Comparison of ENCODE assay signal across 20 cellular contexts in genomic region chr17:78997231-78997741, GRCh38. TPM values are rescaled to one million over a fixed set of nuclear protein-coding genes. Genes with fewer than 3 reads are reported as not detected.
DNase-seq lines count a peak whose midpoint lies in the region; ATAC-seq, FAIRE-seq and TF ChIP-seq lines count a peak whose summit lies in the region.
"Had no signal": no experiment of that assay in that cellular context is flagged by ENCODE, and none has a peak within 500 bp of the region (broad histone marks: within the 10 kb centered on the region; RNA-seq: fewer than 3 reads in every experiment).

No MANE protein-coding gene starts in this region.

- TF ChIP-seq EP300 in SK-N-SH (IDR thresholded peaks at IDR 0.05; ENCODE audit: borderline replicate concordance in 1 of 2, low read depth in 1 of 2, low read length in 1 of 2): no peak
- no peak for TF ChIP-seq EP300 in K562 (IDR thresholded peaks at IDR 0.05; ENCODE audit: low read length)

- TF ChIP-seq RAD21 in SK-N-SH (IDR thresholded peaks at IDR 0.05; ENCODE audit: low read length) (no peak), K562 (CRISPR knock-in tag; conservative IDR thresholded peaks at IDR 0.05 in 1 of 2, IDR thresholded peaks at IDR 0.05 in 1 of 2) (no peak)

- H3K9ac ChIP-seq in SK-N-SH (no peak overlapping the region), K562 (ENCODE audit: insufficient read depth in 1 of 2, low read depth in 2 of 2, low read length in 2 of 2) (no peak overlapping the region), skeletal muscle satellite cell (ENCODE audit: low read depth, low read length) (no peak overlapping the region)

- no peak overlapping the region for H3K4me3 Mint-ChIP-seq in activated T-helper 1 cell treated with anti-CD3 and anti-CD28 coated beads, Interleukin-12 subunit alpha, Interleukin-12 subunit beta, Interleukin-2, Interleukin-4 antibody, amounts not matched to agents 30 ng/mL and 10 ng/mL and 1 ng/mL, durations not matched to agents 14 hours and 24 hours and 36 hours

- in situ Hi-C loops in K562 (cut with MboI): no loop called here

- no TSS peak for BruUV-seq in K562 (replicated peaks; lab: Mats Ljungman, UMichigan)

- H3K4me2 ChIP-seq in SK-N-SH: no peak overlapping the region
- H3K4me2 ChIP-seq in K562 (ENCODE audit: insufficient read depth, low read length): no peak overlapping the region
- peak overlapping the region; percentile 20 for H3K4me2 ChIP-seq in skeletal muscle satellite cell (ENCODE audit: low read length)

- H3K27ac ChIP-seq in SK-N-SH (ENCODE audit: low read depth in 2 of 2, low read length in 1 of 2): peak overlapping the region in 1 of 2 experiments; percentile 86; a peak in 1 of 4 replicates
- H3K27ac ChIP-seq in K562 (ENCODE audit: extremely low read depth, low read depth, low read length): no peak overlapping the region

- intact Hi-C loops in K562 (cut with micrococcal nuclease): no loop called here
- intact Hi-C loops in left colon (cut with DNase I, micrococcal nuclease): no loop called here
- intact Hi-C loops in activated T-helper 1 cell treated with anti-CD3 and anti-CD28 coated beads, Interleukin-12 subunit alpha, Interleukin-12 subunit beta, Interleukin-2, Interleukin-4 antibody, amounts not matched to agents 30 ng/mL and 10 ng/mL and 1 ng/mL, durations not matched to agents 14 hours and 24 hours and 36 hours (cut with micrococcal nuclease): no loop called here

- H3K79me2 ChIP-seq in SK-N-SH (ENCODE audit: insufficient read depth): peaks cover 67% of the 10 kb centered on the region
- peaks cover 14% of the 10 kb centered on the region for H3K79me2 ChIP-seq in K562 (ENCODE audit: control insufficient read depth, insufficient read depth, low read length)

- no peaks in the 10 kb centered on the region for H3K9me3 Mint-ChIP-seq in activated T-helper 1 cell treated with anti-CD3 and anti-CD28 coated beads, Interleukin-12 subunit alpha, Interleukin-12 subunit beta, Interleukin-2, Interleukin-4 antibody, amounts not matched to agents 30 ng/mL and 10 ng/mL and 1 ng/mL, durations not matched to agents 14 hours and 24 hours and 36 hours

- peaks cover 33% of the 10 kb centered on the region for H3K36me3 Mint-ChIP-seq in activated T-helper 1 cell treated with anti-CD3 and anti-CD28 coated beads, Interleukin-12 subunit alpha, Interleukin-12 subunit beta, Interleukin-2, Interleukin-4 antibody, amounts not matched to agents 30 ng/mL and 10 ng/mL and 1 ng/mL, durations not matched to agents 14 hours and 24 hours and 36 hours (ENCODE audit: low read depth)

- 97% methylated on average over 23 of the region's 27 CpGs for WGBS in SK-N-SH (ENCODE audit: low lambda C conversion rate)
- WGBS in K562 (ENCODE audit: insufficient coverage, low coverage, missing lambda C conversion rate): 93% methylated on average over 16 of the region's 27 CpGs

- H3K27ac Mint-ChIP-seq in activated T-helper 1 cell treated with anti-CD3 and anti-CD28 coated beads, Interleukin-12 subunit alpha, Interleukin-12 subunit beta, Interleukin-2, Interleukin-4 antibody, amounts not matched to agents 30 ng/mL and 10 ng/mL and 1 ng/mL, durations not matched to agents 14 hours and 24 hours and 36 hours: no peak overlapping the region

- TF ChIP-seq POLR2A in K562 (conservative IDR thresholded peaks at IDR 0.05): no peak

- H3K4me3 ChIP-seq in SK-N-SH (ENCODE audit: low read depth in 2 of 2, low read length in 1 of 2) (no peak overlapping the region), K562 (no peak overlapping the region), skeletal muscle satellite cell (ENCODE audit: low read length) (no peak overlapping the region)
- H3K4me3 ChIP-seq: skin epidermis, upper lobe of left lung had no signal

- H3K27me3 ChIP-seq in SK-N-SH (ENCODE audit: insufficient read depth) (no peaks in the 10 kb centered on the region), K562 (ENCODE audit: control insufficient read depth in 2 of 2, insufficient read depth in 2 of 2, low read length in 2 of 2) (no peaks in the 10 kb centered on the region), skeletal muscle satellite cell (ENCODE audit: control insufficient read depth, insufficient read depth, low read length) (no peaks in the 10 kb centered on the region)
- H3K27me3 ChIP-seq: upper lobe of left lung had no signal

- peak; percentile 45 for DNase-seq in SK-N-SH
- DNase-seq in K562 (ENCODE audit: extremely low read depth in 1 of 4, low spot score in 3 of 4): no peak
- DNase-seq in left colon: peak; percentile 27 to 36
- no peak for DNase-seq in NCI-H524 (lab: John Stamatoyannopoulos, UW)
- DNase-seq in NCI-H1930 (lab: John Stamatoyannopoulos, UW): no peak
- DNase-seq in activated T-helper 1 cell treated with anti-CD3 and anti-CD28 coated beads, Interleukin-12 subunit alpha, Interleukin-12 subunit beta, Interleukin-2, Interleukin-4 antibody, amounts not matched to agents 30 ng/mL and 10 ng/mL and 1 ng/mL, durations not matched to agents 14 hours and 24 hours and 36 hours (ENCODE audit: low spot score): no peak
- DNase-seq: 8988T; activated CD4-positive, alpha-beta T cell treated with anti-CD3 and anti-CD28 coated beads, Interleukin-2, amount 50 U/mL, for 1 hour; C1 segment of cervical spinal cord; DMS153; effector CD8-positive, alpha-beta T cell; NCI-H2029; NCI-H69; upper lobe of left lung had no signal

- peaks cover 9% of the 10 kb centered on the region for H3K4me1 Mint-ChIP-seq in activated T-helper 1 cell treated with anti-CD3 and anti-CD28 coated beads, Interleukin-12 subunit alpha, Interleukin-12 subunit beta, Interleukin-2, Interleukin-4 antibody, amounts not matched to agents 30 ng/mL and 10 ng/mL and 1 ng/mL, durations not matched to agents 14 hours and 24 hours and 36 hours (ENCODE audit: low read depth)

- peaks cover 3% of the 10 kb centered on the region for H3K9me1 ChIP-seq in K562 (ENCODE audit: control insufficient read depth, insufficient read depth, low read length)

- TF ChIP-seq CTCF in SK-N-SH (IDR thresholded peaks at IDR 0.05) (no peak), K562 (IDR thresholded peaks at IDR 0.05 in 2 of 3, conservative IDR thresholded peaks at IDR 0.05 in 1 of 3; ENCODE audit: insufficient read depth in 2 of 3, low read depth in 1 of 3, low read length in 3 of 3) (no peak)

- H4K20me1 ChIP-seq in SK-N-SH (ENCODE audit: insufficient read depth) (peaks cover 68% of the 10 kb centered on the region), K562 (replicated peaks; ENCODE audit: control insufficient read depth, insufficient read depth, low read length) (peaks cover 9% of the 10 kb centered on the region; the same call in 1 of the 2 replicates)

- FAIRE-seq in K562 (lab: Jason Lieb, UNC): no peak
- FAIRE-seq: TTC549 had no signal

- POLR2A ChIA-PET in SK-N-SH (lab: Yijun Ruan, JAX) (interaction anchor here (1.6 kb wide), 1 partner anchor 19 kb away, joined by 6 read pairs; no protein-coding TSS in a partner anchor), K562 (lab: Yijun Ruan, JAX) (interaction anchor here (0.6 kb wide), 2 partner anchors 43 to 126 kb away, joined by 3 to 4 read pairs; no protein-coding TSS in a partner anchor)

- H3K4me1 ChIP-seq in SK-N-SH (ENCODE audit: control insufficient read depth in 1 of 2, insufficient read depth in 2 of 2, low read depth in 1 of 2, low read length in 1 of 2) (peaks cover 0 to 30% of the 10 kb centered on the region in 2 experiments; a peak in 1 of 4 replicates), K562 (replicated peaks in 1 of 2; ENCODE audit: control insufficient read depth in 2 of 2, insufficient read depth in 2 of 2, low read length in 2 of 2) (peaks cover 4 to 17% of the 10 kb centered on the region in 2 experiments; a peak in 4 of 5 replicates), skeletal muscle satellite cell (ENCODE audit: control insufficient read depth, insufficient read depth, low read length) (peaks cover 34% of the 10 kb centered on the region)

- no peaks in the 10 kb centered on the region for H3K27me3 Mint-ChIP-seq in activated T-helper 1 cell treated with anti-CD3 and anti-CD28 coated beads, Interleukin-12 subunit alpha, Interleukin-12 subunit beta, Interleukin-2, Interleukin-4 antibody, amounts not matched to agents 30 ng/mL and 10 ng/mL and 1 ng/mL, durations not matched to agents 14 hours and 24 hours and 36 hours (ENCODE audit: insufficient read depth)

- no peak overlapping the region for H2AFZ ChIP-seq in SK-N-SH (ENCODE audit: low read depth)
- H2AFZ ChIP-seq in K562 (ENCODE audit: low read depth, low read length): no peak overlapping the region

- no peak for ATAC-seq in SK-N-SH treated with all-trans-retinoic acid at 6 μM for 48 hours
- ATAC-seq in K562: no peak
- no peak for ATAC-seq in left colon
- ATAC-seq: HCT116 had no signal

- CTCF ChIA-PET in SK-N-SH (lab: Yijun Ruan, JAX) (interaction anchor here (0.8 to 11.1 kb wide), 10 partner anchors 10 to 396 kb away, joined by 3 to 133 read pairs (median 8); partner anchors contain the start of gene LGALS3BP), K562 (lab: Yijun Ruan, JAX; ENCODE audit: low intra/inter-chr PET ratio) (no interaction called here)

- no peaks in the 10 kb centered on the region for H3K9me2 ChIP-seq in SK-N-SH

- peaks cover 39 to 63% of the 10 kb centered on the region in 2 experiments for H3K36me3 ChIP-seq in SK-N-SH (replicated peaks in 1 of 2; ENCODE audit: control insufficient read depth in 1 of 2, insufficient read depth in 2 of 2, low read length in 1 of 2)
- H3K36me3 ChIP-seq in K562 (ENCODE audit: control insufficient read depth, insufficient read depth, low read length): peaks cover 77% of the 10 kb centered on the region; the same call in 2 of the 3 replicates
- H3K36me3 ChIP-seq in skeletal muscle satellite cell (ENCODE audit: insufficient read depth, low read length): peaks cover 57% of the 10 kb centered on the region

- peaks cover 5% of the 10 kb centered on the region for H3F3A ChIP-seq in SK-N-SH (replicated peaks; ENCODE audit: insufficient read depth)

- H3K9me3 ChIP-seq in SK-N-SH: no peaks in the 10 kb centered on the region
- H3K9me3 ChIP-seq in K562 (replicated peaks; ENCODE audit: control insufficient read depth, insufficient read depth, low read depth, low read length): no peaks in the 10 kb centered on the region
- H3K9me3 ChIP-seq in skeletal muscle satellite cell (replicated peaks; ENCODE audit: low read length): no peaks in the 10 kb centered on the region
- H3K9me3 ChIP-seq: upper lobe of left lung had no signal

RNA-seq across cellular contexts. Expression of gene CANT1, which starts 12.3 kb away (rescaled TPM):
- polyA plus RNA-seq in SK-N-SH (2012; rRNA removed) (83.8 and 87.4 TPM in 2 replicates), K562 (2011; rRNA removed) (22.5 and 27.2 TPM in 2 replicates), K562 (2014; fragmentation: Illumina TruSeq; extraction: Trizol) (25.8 and 29.2 TPM in 2 replicates), K562 (2014; fragmentation: Nextera tagmentation; extraction: Ambion mirVana) (1 to 10 TPM; 2.7 to 2.9 TPM), K562 (2014; rRNA removed) (24.9 and 25.2 TPM in 2 replicates)
- polyA plus RNA-seq in SK-N-SH (2012; cell fraction: cytosol; rRNA removed): 47.2 and 67.5 TPM in 2 replicates
- 55.9 and 68.2 TPM in 2 replicates for polyA plus RNA-seq in SK-N-SH (2012; cell fraction: nucleus; rRNA removed)
- total RNA-seq in K562 (2011; cell fraction: chromatin; rRNA removed; ENCODE audit: low replicate concordance): 43.0 and 99.3 TPM in 2 replicates
- 96.1 and 114 TPM in 2 replicates for total RNA-seq in K562 (2011; cell fraction: nucleolus; rRNA removed)
- total RNA-seq in K562 (2011; cell fraction: nucleoplasm; rRNA removed): 74.2 and 76.3 TPM in 2 replicates
- total RNA-seq in K562 (2014; rRNA removed) (25.7 and 30.6 TPM in 2 replicates), K562 (2014; rRNA removed; fragmentation: Illumina TruSeq; extraction: Trizol) (12.6 and 13.9 TPM in 2 replicates), K562 (2015; rRNA removed; fragmentation: Illumina TruSeq; extraction: Trizol) (21.6 and 23.9 TPM in 2 replicates), K562 (2021) (66.4 and 68.4 TPM in 2 replicates), left colon (100 to 1,000 TPM; 302 to 322 TPM)
- polyA plus RNA-seq in K562 (2011; cell fraction: cytosol; rRNA removed): 22.3 and 42.0 TPM in 2 replicates
- 19.9 and 27.7 TPM in 2 replicates for polyA plus RNA-seq in K562 (2011; cell fraction: nucleus; rRNA removed)
- polyA plus RNA-seq in K562 (2012): 50.7 and 73.7 TPM in 2 replicates
- 26.4 and 26.9 TPM in 2 replicates for polyA minus RNA-seq in K562 (2011; rRNA and poly(A)+ RNA removed)
- polyA minus RNA-seq in K562 (2011; cell fraction: cytosol; rRNA and poly(A)+ RNA removed): 29.2 and 54.9 TPM in 2 replicates
- 12.3 and 17.8 TPM in 2 replicates for polyA minus RNA-seq in K562 (2011; cell fraction: nucleus; rRNA and poly(A)+ RNA removed)
- total RNA-seq in skeletal muscle satellite cell (2012; rRNA removed): 45.0 and 47.4 TPM in 2 replicates
- total RNA-seq in activated T-helper 1 cell treated with anti-CD3 and anti-CD28 coated beads, Interleukin-12 subunit alpha, Interleukin-12 subunit beta, Interleukin-2, Interleukin-4 antibody, amounts not matched to agents 30 ng/mL and 10 ng/mL and 1 ng/mL, durations not matched to agents 14 hours and 24 hours and 36 hours: 54.7 and 57.3 TPM in 2 replicates

RNA-seq across cellular contexts. Expression of gene LGALS3BP, which starts 17.6 kb away (rescaled TPM):
- polyA plus RNA-seq in SK-N-SH (2012; rRNA removed) (272 and 579 TPM in 2 replicates), K562 (2011; rRNA removed) (0.68 and 2.4 TPM in 2 replicates), K562 (2014; fragmentation: Illumina TruSeq; extraction: Trizol) (3.8 and 4.2 TPM in 2 replicates), K562 (2014; fragmentation: Nextera tagmentation; extraction: Ambion mirVana) (under 1 TPM; 0.39 to 0.59 TPM), K562 (2014; rRNA removed) (3.2 and 3.3 TPM in 2 replicates)
- polyA plus RNA-seq in SK-N-SH (2012; cell fraction: cytosol; rRNA removed): 169 and 266 TPM in 2 replicates
- polyA plus RNA-seq in SK-N-SH (2012; cell fraction: nucleus; rRNA removed): 757 and 838 TPM in 2 replicates
- total RNA-seq in K562 (2011; cell fraction: chromatin; rRNA removed; ENCODE audit: low replicate concordance): 1.6 and 6.3 TPM in 2 replicates
- total RNA-seq in K562 (2011; cell fraction: nucleolus; rRNA removed): 7.7 and 7.8 TPM in 2 replicates
- 4.3 and 5.4 TPM in 2 replicates for total RNA-seq in K562 (2011; cell fraction: nucleoplasm; rRNA removed)
- total RNA-seq in K562 (2014; rRNA removed) (4.8 and 5.9 TPM in 2 replicates), K562 (2014; rRNA removed; fragmentation: Illumina TruSeq; extraction: Trizol) (0.73 and 1.4 TPM in 2 replicates), K562 (2015; rRNA removed; fragmentation: Illumina TruSeq; extraction: Trizol) (4.4 and 4.7 TPM in 2 replicates), K562 (2021) (5.3 and 8.7 TPM in 2 replicates), left colon (100 to 1,000 TPM; 687 to 857 TPM)
- polyA plus RNA-seq in K562 (2011; cell fraction: cytosol; rRNA removed): 1.2 and 2.3 TPM in 2 replicates
- 3.9 and 8.1 TPM in 2 replicates for polyA plus RNA-seq in K562 (2011; cell fraction: nucleus; rRNA removed)
- polyA plus RNA-seq in K562 (2012): 8.6 and 29.2 TPM in 2 replicates
- polyA minus RNA-seq in K562 (2011; rRNA and poly(A)+ RNA removed): 1.1 and 1.3 TPM in 2 replicates
- 4.7 and 6.4 TPM in 2 replicates for polyA minus RNA-seq in K562 (2011; cell fraction: cytosol; rRNA and poly(A)+ RNA removed)
- 1.4 and 2.8 TPM in 2 replicates for polyA minus RNA-seq in K562 (2011; cell fraction: nucleus; rRNA and poly(A)+ RNA removed)
- 306 and 332 TPM in 2 replicates for total RNA-seq in skeletal muscle satellite cell (2012; rRNA removed)
- total RNA-seq in activated T-helper 1 cell treated with anti-CD3 and anti-CD28 coated beads, Interleukin-12 subunit alpha, Interleukin-12 subunit beta, Interleukin-2, Interleukin-4 antibody, amounts not matched to agents 30 ng/mL and 10 ng/mL and 1 ng/mL, durations not matched to agents 14 hours and 24 hours and 36 hours: 75.3 and 78.5 TPM in 2 replicates

RNA-seq across cellular contexts. Expression of gene C1QTNF1, which starts 26.7 kb away (rescaled TPM):
- polyA plus RNA-seq in SK-N-SH (2012; rRNA removed) (11.6 and 14.3 TPM in 2 replicates), K562 (2011; rRNA removed) (not detected in 2 replicates), K562 (2014; fragmentation: Illumina TruSeq; extraction: Trizol) (not detected in 2 replicates), K562 (2014; fragmentation: Nextera tagmentation; extraction: Ambion mirVana) (not detected), K562 (2014; rRNA removed) (not detected in 2 replicates)
- polyA plus RNA-seq in SK-N-SH (2012; cell fraction: cytosol; rRNA removed): 5.3 and 10.0 TPM in 2 replicates
- 9.1 and 10.1 TPM in 2 replicates for polyA plus RNA-seq in SK-N-SH (2012; cell fraction: nucleus; rRNA removed)
- total RNA-seq in K562 (2011; cell fraction: chromatin; rRNA removed; ENCODE audit: low replicate concordance): not detected in 2 replicates
- not detected in 2 replicates for total RNA-seq in K562 (2011; cell fraction: nucleolus; rRNA removed)
- not detected in 2 replicates for total RNA-seq in K562 (2011; cell fraction: nucleoplasm; rRNA removed)
- total RNA-seq in K562 (2014; rRNA removed) (not detected in 2 replicates), K562 (2014; rRNA removed; fragmentation: Illumina TruSeq; extraction: Trizol) (not detected in 2 replicates), K562 (2015; rRNA removed; fragmentation: Illumina TruSeq; extraction: Trizol) (not detected in 2 replicates), K562 (2021) (0.09 and 0.22 TPM in 2 replicates), left colon (10 to 100 TPM; 14.6 to 16.7 TPM)
- not detected in 2 replicates for polyA plus RNA-seq in K562 (2011; cell fraction: cytosol; rRNA removed)
- not detected in 2 replicates for polyA plus RNA-seq in K562 (2011; cell fraction: nucleus; rRNA removed)
- not detected in 2 replicates for polyA plus RNA-seq in K562 (2012)
- not detected in 2 replicates for polyA minus RNA-seq in K562 (2011; rRNA and poly(A)+ RNA removed)
- not detected in 2 replicates for polyA minus RNA-seq in K562 (2011; cell fraction: cytosol; rRNA and poly(A)+ RNA removed)
- polyA minus RNA-seq in K562 (2011; cell fraction: nucleus; rRNA and poly(A)+ RNA removed): not detected in 2 replicates
- total RNA-seq in skeletal muscle satellite cell (2012; rRNA removed): 21.3 and 34.1 TPM in 2 replicates
- not detected in 2 replicates for total RNA-seq in activated T-helper 1 cell treated with anti-CD3 and anti-CD28 coated beads, Interleukin-12 subunit alpha, Interleukin-12 subunit beta, Interleukin-2, Interleukin-4 antibody, amounts not matched to agents 30 ng/mL and 10 ng/mL and 1 ng/mL, durations not matched to agents 14 hours and 24 hours and 36 hours
- total RNA-seq: OCI-LY7 had no signal

Comparison
In these comparisons a context has a peak if more than half of its experiments do, and no peak if none do; other contexts are left out.
1. DNase-seq: peak in SK-N-SH (single experiment) and left colon (2 of 2); none in K562 (0 of 4), NCI-H524 (0 of 2), NCI-H1930 (0 of 2) and activated T-helper 1 cell treated with anti-CD3 and anti-CD28 coated beads, Interleukin-12 subunit alpha, Interleukin-12 subunit beta, Interleukin-2, Interleukin-4 antibody, amounts not matched to agents 30 ng/mL and 10 ng/mL and 1 ng/mL, durations not matched to agents 14 hours and 24 hours and 36 hours (single experiment).
2. RNA of gene C1QTNF1, which starts 26.7 kb away (total RNA-seq): 14.6 to 16.7 TPM in left colon; not detected in activated T-helper 1 cell treated with anti-CD3 and anti-CD28 coated beads, Interleukin-12 subunit alpha, Interleukin-12 subunit beta, Interleukin-2, Interleukin-4 antibody, amounts not matched to agents 30 ng/mL and 10 ng/mL and 1 ng/mL, durations not matched to agents 14 hours and 24 hours and 36 hours and 0.09 to 0.22 TPM in K562; every median in the first group is over 10 times any median in the second.